Comparison of ENCODE assay signal across 35 cellular contexts in genomic region chr2:79578952-79579351, GRCh38.
DNase-seq lines count a peak whose midpoint lies in the region; ATAC-seq, FAIRE-seq and TF ChIP-seq lines count a peak whose summit lies in the region.
"Had no signal": no experiment of that assay in that cellular context is flagged by ENCODE, and none has a peak within 500 bp of the region (broad histone marks: within the 10 kb centered on the region; RNA-seq: fewer than 3 reads in every experiment).

No MANE protein-coding gene starts in this region.

- TF ChIP-seq CTCF in HepG2 (CRISPR knock-in tag; IDR thresholded peaks at IDR 0.05) (no peak), right lobe of liver (IDR thresholded peaks at IDR 0.05) (no peak), WTC11 (IDR thresholded peaks at IDR 0.05) (no peak), K562 (IDR thresholded peaks at IDR 0.05 in 2 of 3, conservative IDR thresholded peaks at IDR 0.05 in 1 of 3; ENCODE audit: insufficient read depth in 2 of 3, low read depth in 1 of 3, low read length in 3 of 3) (no peak), thyroid gland (IDR thresholded peaks at IDR 0.05) (no peak)

- no peak for FAIRE-seq in HepG2 (lab: Jason Lieb, UNC)
- no peak for FAIRE-seq in K562 (lab: Jason Lieb, UNC)
- FAIRE-seq: A204.1, A549, D721Med had no signal

- in situ Hi-C loops in HepG2 (cut with HindIII; ENCODE audit: extremely low pct_ligation_motif_present, low pct_unique_long_range_greater_than_20kb): no loop called here
- in situ Hi-C loops in K562 (cut with MboI): no loop called here

- no peak overlapping the region for H3K9ac ChIP-seq in HepG2 (ENCODE audit: insufficient read depth, low read depth, low read length)
- H3K9ac ChIP-seq in K562 (ENCODE audit: insufficient read depth in 1 of 2, low read depth in 2 of 2, low read length in 2 of 2): no peak overlapping the region
- H3K9ac ChIP-seq: BLaER1; BLaER1 treated with 17β-estradiol and CSF1 and Interleukin-3, amounts not matched to agents 10 nM and 100 nM had no signal

- no peaks in the 10 kb centered on the region for H3K36me3 Mint-ChIP-seq in WTC11
- H3K36me3 Mint-ChIP-seq: CD14-positive monocyte; CD4-positive, alpha-beta memory T cell; CD4-positive, CD25-positive, alpha-beta regulatory T cell; CD8-positive, alpha-beta memory T cell; CD8-positive, alpha-beta T cell had no signal

- CTCF ChIA-PET in HepG2 (lab: Yijun Ruan, JAX; ENCODE audit: low intra/inter-chr PET ratio, low total read pairs): no interaction called here
- CTCF ChIA-PET in WTC11 (lab: Charles Lee): no interaction called here
- CTCF ChIA-PET in K562 (lab: Yijun Ruan, JAX; ENCODE audit: low intra/inter-chr PET ratio): no interaction called here

- H3K4me3 ChIP-seq in HepG2 (replicated peaks in 1 of 3; ENCODE audit: insufficient read depth in 1 of 3, low read depth in 2 of 3, low read length in 3 of 3) (no peak overlapping the region), right lobe of liver (no peak overlapping the region), K562 (no peak overlapping the region), thyroid gland (replicated peaks in 1 of 3) (no peak overlapping the region)
- H3K4me3 ChIP-seq: A549; BLaER1; BLaER1 treated with 17β-estradiol and CSF1 and Interleukin-3, amounts not matched to agents 10 nM and 100 nM had no signal

- H3K36me3 ChIP-seq in HepG2 (replicated peaks in 1 of 2; ENCODE audit: control insufficient read depth in 1 of 2, insufficient read depth in 2 of 2, low read length in 2 of 2): no peaks in the 10 kb centered on the region
- no peaks in the 10 kb centered on the region for H3K36me3 ChIP-seq in right lobe of liver
- H3K36me3 ChIP-seq in K562 (ENCODE audit: control insufficient read depth, insufficient read depth, low read length): no peaks in the 10 kb centered on the region
- H3K36me3 ChIP-seq in thyroid gland: no peaks in the 10 kb centered on the region
- H3K36me3 ChIP-seq: BE2C; BLaER1; BLaER1 treated with 17β-estradiol and CSF1 and Interleukin-3, amounts not matched to agents 10 nM and 100 nM had no signal

- no peak overlapping the region for H3K27ac ChIP-seq in HepG2 (ENCODE audit: extremely low read length, insufficient read depth, low read length)
- no peak overlapping the region for H3K27ac ChIP-seq in right lobe of liver
- H3K27ac ChIP-seq in K562 (ENCODE audit: extremely low read depth, low read depth, low read length): no peak overlapping the region
- no peak overlapping the region for H3K27ac ChIP-seq in thyroid gland
- H3K27ac ChIP-seq: 22Rv1; A549; BLaER1; BLaER1 treated with 17β-estradiol and CSF1 and Interleukin-3, amounts not matched to agents 10 nM and 100 nM; C4-2B had no signal

- peaks cover 6% of the 10 kb centered on the region; the same call in 1 of the 2 replicates for H3K9me3 ChIP-seq in HepG2 (ENCODE audit: low read length)
- H3K9me3 ChIP-seq in right lobe of liver: no peaks in the 10 kb centered on the region
- no peaks in the 10 kb centered on the region for H3K9me3 ChIP-seq in K562 (replicated peaks; ENCODE audit: control insufficient read depth, insufficient read depth, low read depth, low read length)
- H3K9me3 ChIP-seq in thyroid gland: no peaks in the 10 kb centered on the region
- H3K9me3 ChIP-seq: BE2C; BLaER1; BLaER1 treated with 17β-estradiol and CSF1 and Interleukin-3, amounts not matched to agents 10 nM and 100 nM; Caco-2 had no signal

- no peak for ATAC-seq in HepG2
- ATAC-seq in right lobe of liver: no peak
- no peak for ATAC-seq in WTC11
- no peak for ATAC-seq in K562
- ATAC-seq: A549; CD8-positive, alpha-beta T cell had no signal

- no TSS peak for BruUV-seq in HepG2 (replicated peaks; lab: Mats Ljungman, UMichigan)
- no TSS peak for BruUV-seq in K562 (replicated peaks; lab: Mats Ljungman, UMichigan)

- TF ChIP-seq EP300 in HepG2 (IDR thresholded peaks at IDR 0.05; ENCODE audit: low read depth in 2 of 2, low read length in 2 of 2) (no peak), HepG2 (CRISPR knock-in tag; IDR thresholded peaks at IDR 0.05; ENCODE audit: borderline replicate concordance) (no peak), K562 (IDR thresholded peaks at IDR 0.05; ENCODE audit: low read length) (no peak)

- intact Hi-C loops in HepG2 (cut with micrococcal nuclease; ENCODE audit: unreplicated experiment): no loop called here
- intact Hi-C loops in right lobe of liver (cut with DNase I): no loop called here
- intact Hi-C loops in K562 (cut with micrococcal nuclease): no loop called here
- intact Hi-C loops in thyroid gland (cut with DNase I): no loop called here

- DNase-seq in HepG2 (ENCODE audit: low spot score): no peak
- no peak for DNase-seq in right lobe of liver
- DNase-seq in WTC11 (ENCODE audit: low spot score): no peak
- no peak for DNase-seq in K562 (ENCODE audit: extremely low read depth in 1 of 4, low spot score in 3 of 4)
- no peak for DNase-seq in thyroid gland
- DNase-seq in NCI-H1436 treated with DMSO at 0.1 percent for 48 hours (lab: John Stamatoyannopoulos, UW): no peak
- DNase-seq: 8988T; ACHN; AML-193; BE2C; C1 segment of cervical spinal cord; Caco-2; Calu3; CD4-positive, alpha-beta memory T cell; CD4-positive, alpha-beta T cell; CD4-positive, CD25-positive, alpha-beta regulatory T cell; CD8-positive, alpha-beta memory T cell; CD8-positive, alpha-beta T cell; COR-L47; DMS 273 treated with DMSO at 0.1 percent for 48 hours; DMS153; DMS53; DMS79; DMS79 treated with DMSO at 0.1 percent for 48 hours; DND-41; EL had no signal

- POLR2A ChIA-PET in HepG2 (lab: Yijun Ruan, JAX): no interaction called here
- POLR2A ChIA-PET in WTC11 (lab: Charles Lee): no interaction called here
- POLR2A ChIA-PET in K562 (lab: Yijun Ruan, JAX): no interaction called here

- H3K9me1 ChIP-seq in K562 (ENCODE audit: control insufficient read depth, insufficient read depth, low read length): no peaks in the 10 kb centered on the region

- H3K4me2 ChIP-seq in HepG2 (ENCODE audit: low read depth, low read length) (no peak overlapping the region), K562 (ENCODE audit: insufficient read depth, low read length) (no peak overlapping the region)
- H3K4me2 ChIP-seq: A549; BLaER1; BLaER1 treated with 17β-estradiol and CSF1 and Interleukin-3, amounts not matched to agents 10 nM and 100 nM had no signal

- peaks cover 9% of the 10 kb centered on the region for H3K4me1 ChIP-seq in HepG2 (ENCODE audit: insufficient read depth, low read length)
- no peaks in the 10 kb centered on the region for H3K4me1 ChIP-seq in right lobe of liver
- H3K4me1 ChIP-seq in K562 (replicated peaks in 1 of 2; ENCODE audit: control insufficient read depth in 2 of 2, insufficient read depth in 2 of 2, low read length in 2 of 2): no peaks in the 10 kb centered on the region
- H3K4me1 ChIP-seq in thyroid gland: no peaks in the 10 kb centered on the region
- H3K4me1 ChIP-seq: A549; BE2C; BLaER1; BLaER1 treated with 17β-estradiol and CSF1 and Interleukin-3, amounts not matched to agents 10 nM and 100 nM; Caco-2 had no signal

- H4K20me1 ChIP-seq in HepG2 (ENCODE audit: insufficient read depth, low read length) (no peaks in the 10 kb centered on the region), K562 (replicated peaks; ENCODE audit: control insufficient read depth, insufficient read depth, low read length) (no peaks in the 10 kb centered on the region)
- H4K20me1 ChIP-seq: BLaER1; BLaER1 treated with 17β-estradiol and CSF1 and Interleukin-3, amounts not matched to agents 10 nM and 100 nM had no signal

- no peaks in the 10 kb centered on the region for H3K79me2 ChIP-seq in HepG2 (ENCODE audit: insufficient read depth, low read length)
- H3K79me2 ChIP-seq in K562 (ENCODE audit: control insufficient read depth, insufficient read depth, low read length): no peaks in the 10 kb centered on the region

- H2AFZ ChIP-seq in HepG2 (ENCODE audit: low read length) (no peak overlapping the region), K562 (ENCODE audit: low read depth, low read length) (no peak overlapping the region)

- 2% methylated on average over 1 of the region's 1 CpG for WGBS in HepG2 (ENCODE audit: low lambda C conversion rate)
- 50% methylated on average over 1 of the region's 1 CpG for WGBS in right lobe of liver (ENCODE audit: insufficient coverage, low coverage, low lambda C conversion rate, missing lambda C conversion rate)
- WGBS in K562 (ENCODE audit: insufficient coverage, low coverage, missing lambda C conversion rate): 0% methylated on average over 1 of the region's 1 CpG
- WGBS in thyroid gland, 2 donors: 89 to 94% methylated on average over 1 of the region's 1 CpG

- no peak overlapping the region for H3K4me3 Mint-ChIP-seq in WTC11
- H3K4me3 Mint-ChIP-seq: B cell; CD14-positive monocyte; CD4-positive, alpha-beta memory T cell; CD4-positive, alpha-beta T cell; CD4-positive, CD25-positive, alpha-beta regulatory T cell; CD8-positive, alpha-beta memory T cell; CD8-positive, alpha-beta T cell had no signal

- no peak for TF ChIP-seq POLR2A in HepG2 (IDR thresholded peaks at IDR 0.05; ENCODE audit: insufficient read depth in 1 of 2, low read depth in 2 of 2, low read length in 2 of 2)
- no peak for TF ChIP-seq POLR2A in right lobe of liver (IDR thresholded peaks at IDR 0.05)
- no peak for TF ChIP-seq POLR2A in K562 (conservative IDR thresholded peaks at IDR 0.05)
- TF ChIP-seq POLR2A in thyroid gland (IDR thresholded peaks at IDR 0.05): no peak

- H3K27ac Mint-ChIP-seq in WTC11: no peak overlapping the region
- H3K27ac Mint-ChIP-seq: B cell; CD14-positive monocyte; CD4-positive, alpha-beta T cell; CD4-positive, CD25-positive, alpha-beta regulatory T cell; CD8-positive, alpha-beta memory T cell; CD8-positive, alpha-beta T cell had no signal

- H3K27me3 ChIP-seq in HepG2 (ENCODE audit: control insufficient read depth in 1 of 2, insufficient read depth in 2 of 2, low read length in 2 of 2): no peaks in the 10 kb centered on the region
- H3K27me3 ChIP-seq in right lobe of liver: no peaks in the 10 kb centered on the region
- H3K27me3 ChIP-seq in K562 (ENCODE audit: control insufficient read depth in 2 of 2, insufficient read depth in 2 of 2, low read length in 2 of 2): no peaks in the 10 kb centered on the region
- no peaks in the 10 kb centered on the region for H3K27me3 ChIP-seq in thyroid gland
- H3K27me3 ChIP-seq: BE2C; BLaER1; BLaER1 treated with 17β-estradiol and CSF1 and Interleukin-3, amounts not matched to agents 10 nM and 100 nM had no signal

- TF ChIP-seq RAD21 in HepG2 (CRISPR knock-in tag; IDR thresholded peaks at IDR 0.05): no peak
- no peak for TF ChIP-seq RAD21 in K562 (CRISPR knock-in tag; conservative IDR thresholded peaks at IDR 0.05 in 1 of 2, IDR thresholded peaks at IDR 0.05 in 1 of 2)

- H3K27me3 Mint-ChIP-seq in WTC11 (ENCODE audit: low read depth): no peaks in the 10 kb centered on the region
- H3K27me3 Mint-ChIP-seq: B cell; CD4-positive, alpha-beta memory T cell; CD4-positive, alpha-beta T cell; CD4-positive, CD25-positive, alpha-beta regulatory T cell; CD8-positive, alpha-beta memory T cell had no signal

- peaks cover 7% of the 10 kb centered on the region; the same call in 1 of the 2 replicates for H3K9me3 Mint-ChIP-seq in WTC11

- peaks cover 19% of the 10 kb centered on the region for H3K4me1 Mint-ChIP-seq in WTC11
- H3K4me1 Mint-ChIP-seq: B cell; CD14-positive monocyte; CD4-positive, alpha-beta memory T cell; CD4-positive, CD25-positive, alpha-beta regulatory T cell; CD8-positive, alpha-beta memory T cell had no signal

TF ChIP-seq in WTC11, 78 proteins besides CTCF, POLR2A, EP300 and RAD21 (continues in another document):
- no peak for TF ChIP-seq NR3C1 (CRISPR knock-in tag; conservative IDR thresholded peaks at IDR 0.05; ENCODE audit: low read depth)

Comparison
In these comparisons a context has a peak if more than half of its experiments do, and no peak if none do; other contexts are left out.
1. Of the 241 proteins assayed by ChIP-seq in both HepG2 and K562: peak only in HepG2: HNRNPK and RAD51; only in K562: ZNF512; in both: none; in neither: 236; mixed calls (peak in some experiments, not most) for 2.